In genomic region chrX:154484255-154485149, GRCh38 we compare ENCODE assay signal across 11 cellular contexts. TPM values are rescaled to one million over a fixed set of nuclear protein-coding genes. Genes with fewer than 3 reads are reported as not detected.
DNase-seq lines count a peak whose midpoint lies in the region; ATAC-seq and TF ChIP-seq lines count a peak whose summit lies in the region.
"Had no signal": no experiment of that assay in that cellular context is flagged by ENCODE, and none has a peak within 500 bp of the region (broad histone marks: within the 10 kb centered on the region; RNA-seq: fewer than 3 reads in every experiment).

No MANE protein-coding gene starts in this region.

- TF ChIP-seq EP300 in transverse colon (IDR thresholded peaks at IDR 0.05; ENCODE audit: low read depth) = no peak

- H3K4me1 ChIP-seq in heart right ventricle (peaks cover 0 to 38% (median 24%) of the 10 kb centered on the region in 9 donors), RWPE2 (ENCODE audit: insufficient read depth, poor library complexity, severe bottlenecking) (no peaks in the 10 kb centered on the region), transverse colon (peaks cover 5 to 27% (median 12%) of the 10 kb centered on the region in 4 donors)

- H3K27ac ChIP-seq in heart right ventricle = peak overlapping the region in 7 of 10 donors; percentile 5 to 93 (median 29)
- peak overlapping the region; percentile 80 for H3K27ac ChIP-seq in RWPE2 (ENCODE audit: poor library complexity, severe bottlenecking)
- peak overlapping the region in 1 of 4 donors; percentile 93 for H3K27ac ChIP-seq in transverse colon
- H3K27ac ChIP-seq in WERI-Rb-1 = no peak overlapping the region

- TF ChIP-seq POLR2A in transverse colon (IDR thresholded peaks at IDR 0.05) = no peak

- H3K27me3 ChIP-seq in heart right ventricle (no peaks in the 10 kb centered on the region), RWPE2 (ENCODE audit: insufficient read depth, poor library complexity, severe bottlenecking) (no peaks in the 10 kb centered on the region), transverse colon (no peaks in the 10 kb centered on the region), WERI-Rb-1 (ENCODE audit: insufficient read depth, low read depth, severe bottlenecking) (peaks cover 2% of the 10 kb centered on the region)

- H3K9me3 ChIP-seq in heart right ventricle (no peaks in the 10 kb centered on the region), RWPE2 (ENCODE audit: severe bottlenecking) (no peaks in the 10 kb centered on the region), transverse colon (no peaks in the 10 kb centered on the region), WERI-Rb-1 (ENCODE audit: severe bottlenecking) (peaks cover under 1% of the 10 kb centered on the region)

- in situ Hi-C loops in transverse colon (cut with MboI; ENCODE audit: low pct_ligation_motif_present in 1 of 4, low pct_unique_long_range_greater_than_20kb in 1 of 4, low sequenced_read_pairs in 3 of 4) = no loop called here

- WGBS in heart right ventricle, 2 donors = 59 to 66% methylated on average over 14 to 16 of the region's 16 CpGs
- WGBS in transverse colon (ENCODE audit: low coverage in 1 of 2), 2 donors = 68% methylated on average over 14 of the region's 16 CpGs; no CpG with 5 or more reads in 1 of the 2 donors

- DNase-seq in heart right ventricle = no peak
- no peak for DNase-seq in Right ventricle myocardium superior
- DNase-seq in RWPE2 (ENCODE audit: low spot score) = peak; percentile 37
- peak; percentile 20 for DNase-seq in fibroblast of mammary gland (ENCODE audit: low read depth)
- peak; percentile 36 for DNase-seq in transverse colon
- DNase-seq in NCI-H2081 (lab: John Stamatoyannopoulos, UW) = no peak
- no peak for DNase-seq in WERI-Rb-1
- DNase-seq: glutamatergic neuron, NCI-H1436, RPMI8226 had no signal

- ATAC-seq in heart right ventricle (peak in 3 of 8 donors; percentile 11 to 39 (median 27)), Right ventricle myocardium superior (ENCODE audit: poor library complexity) (no peak), RWPE2 (ENCODE audit: low read depth) (0 out of 3 replicates have a peak, but pooled peaks have one; percentile 35), HG02763 (IDR thresholded peaks at IDR 0.05; ENCODE audit: unreplicated experiment) (no peak)

- H3K4me3 ChIP-seq in heart right ventricle (no peak overlapping the region), RWPE2 (ENCODE audit: severe bottlenecking) (no peak overlapping the region), fibroblast of mammary gland (ENCODE audit: control insufficient read depth, low read depth, low read length) (no peak overlapping the region), transverse colon (no peak overlapping the region), WERI-Rb-1 (ENCODE audit: low read depth, low read length) (no peak overlapping the region)

- intact Hi-C loops in heart right ventricle (cut with DNase I) (no loop called here), Right ventricle myocardium superior (cut with DNase I) (no loop called here), transverse colon (cut with DNase I; ENCODE audit: low total_unique reads) (no loop called here)

- TF ChIP-seq CTCF in heart right ventricle (IDR thresholded peaks at IDR 0.05) (no peak), RWPE2 (IDR thresholded peaks at IDR 0.05; ENCODE audit: poor library complexity, severe bottlenecking) (no peak), fibroblast of mammary gland (conservative IDR thresholded peaks at IDR 0.05; ENCODE audit: control insufficient read depth, insufficient read depth, low read depth, low read length) (no peak), transverse colon (IDR thresholded peaks at IDR 0.05) (no peak), WERI-Rb-1 (IDR thresholded peaks at IDR 0.05; ENCODE audit: low read depth, low read length) (no peak)

- H3K36me3 ChIP-seq in heart right ventricle = peaks cover 0 to 25% (median 0%) of the 10 kb centered on the region in 9 donors
- peaks cover 32% of the 10 kb centered on the region for H3K36me3 ChIP-seq in RWPE2 (ENCODE audit: low read depth)
- H3K36me3 ChIP-seq in transverse colon = no peaks in the 10 kb centered on the region
- peaks cover 29% of the 10 kb centered on the region for H3K36me3 ChIP-seq in WERI-Rb-1

RNA-seq across cellular contexts. Expression of gene UBL4A, which starts 1.9 kb away (rescaled TPM):
- total RNA-seq in heart right ventricle (10 to 100 TPM; 45.8 to 69.4 (median 50.4) TPM), Right ventricle myocardium superior (54.7 TPM), transverse colon (10 to 100 TPM; 19.9 to 50.7 (median 42.7) TPM)
- 10 to 100 TPM; 33.1 to 48.3 TPM for polyA plus RNA-seq in heart right ventricle

RNA-seq across cellular contexts. Expression of gene LAGE3, which starts 5.4 kb away (rescaled TPM):
- total RNA-seq in heart right ventricle (10 to 100 TPM; 13.7 to 21.3 (median 17.7) TPM), Right ventricle myocardium superior (18.0 TPM), transverse colon (10 to 100 TPM in 2 of 4 donors, 1 to 10 TPM in 1, not detected in 1; 3.0 to 28.4 (median 23.3) TPM)
- 10 to 100 TPM in 1 of 2 donors, 1 to 10 TPM in 1; 7.5 to 38.2 TPM for polyA plus RNA-seq in heart right ventricle

RNA-seq across cellular contexts. Expression of gene SLC10A3, which starts 5.9 kb away (rescaled TPM):
- total RNA-seq in heart right ventricle = 10 to 100 TPM in 7 of 10 donors, 1 to 10 TPM in 3; 8.7 to 19.8 (median 11.7) TPM
- polyA plus RNA-seq in heart right ventricle = 10 to 100 TPM; 11.9 to 38.1 TPM
- total RNA-seq in Right ventricle myocardium superior = 11.1 TPM
- total RNA-seq in transverse colon = 100 to 1,000 TPM in 1 of 4 donors, 10 to 100 TPM in 3; 26.7 to 117 (median 34.4) TPM

RNA-seq across cellular contexts. Expression of gene PLXNA3, which starts 26.4 kb away (rescaled TPM):
- total RNA-seq in heart right ventricle (10 to 100 TPM; 11.6 to 35.3 (median 16.7) TPM), Right ventricle myocardium superior (15.0 TPM), transverse colon (100 to 1,000 TPM in 1 of 4 donors, 10 to 100 TPM in 3; 17.3 to 128 (median 52.8) TPM)
- polyA plus RNA-seq in heart right ventricle = 10 to 100 TPM in 1 of 2 donors, 1 to 10 TPM in 1; 9.7 to 18.9 TPM

RNA-seq across cellular contexts. Expression of gene FAM3A, which starts 31.5 kb away (rescaled TPM):
- 10 to 100 TPM; 36.5 to 73.9 (median 48.4) TPM for total RNA-seq in heart right ventricle
- polyA plus RNA-seq in heart right ventricle = 10 to 100 TPM; 69.1 to 76.6 TPM
- 51.3 TPM for total RNA-seq in Right ventricle myocardium superior
- 100 to 1,000 TPM in 1 of 4 donors, 10 to 100 TPM in 3; 62.7 to 112 (median 72.5) TPM for total RNA-seq in transverse colon

Comparison
In these comparisons a context has a peak if more than half of its experiments do, and no peak if none do; other contexts are left out.
1. DNase-seq: peak in RWPE2 (single experiment), fibroblast of mammary gland (single experiment) and transverse colon (single experiment); none in heart right ventricle (0 of 2), Right ventricle myocardium superior (single experiment), NCI-H2081 (0 of 2) and WERI-Rb-1 (single experiment).